8 cellular contexts compared by ENCODE assay signal in the genomic region with DNA sequence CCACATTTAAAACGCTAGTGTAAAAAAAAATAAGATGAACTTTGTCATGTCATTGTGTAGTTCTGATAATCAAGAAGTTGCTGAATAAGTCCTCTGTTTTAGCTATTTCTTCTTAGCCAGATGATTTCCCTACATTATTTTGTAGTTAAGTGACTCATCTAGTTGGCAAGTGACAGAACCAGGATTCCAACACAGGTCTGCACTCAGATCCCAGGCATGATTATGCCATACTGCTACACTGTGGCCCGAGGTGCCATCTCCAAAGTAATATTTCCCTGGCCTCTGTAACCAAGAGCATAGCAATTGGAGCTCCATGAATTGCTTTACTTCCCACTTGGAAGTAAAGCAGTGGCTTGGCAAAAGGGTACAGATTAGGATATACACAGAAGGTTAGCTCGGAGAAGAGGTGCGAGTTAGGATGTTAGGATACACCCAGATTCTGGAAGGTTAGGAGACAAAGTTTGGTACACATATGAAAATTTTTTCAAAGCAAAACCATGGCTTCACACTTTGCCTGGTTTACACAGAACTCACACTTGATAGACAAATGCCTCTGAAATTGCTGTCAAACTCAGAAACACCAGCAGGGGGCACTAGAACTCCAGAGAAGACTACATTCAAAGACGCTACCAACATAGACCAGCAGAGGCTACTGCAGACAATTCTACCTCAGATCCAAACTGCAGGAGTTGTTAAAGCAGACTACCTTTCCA. TPM values are rescaled to one million over a fixed set of nuclear protein-coding genes. Genes with fewer than 3 reads are reported as not detected.
A peak's percentile ranks its signal among the peaks of the same experiment; 100 is the strongest.
DNase-seq lines count a peak whose midpoint lies in the region; ATAC-seq and TF ChIP-seq lines count a peak whose summit lies in the region.

No MANE protein-coding gene starts in this region.

- H3K36me3 ChIP-seq in OCI-LY3 (replicated peaks; ENCODE audit: low read depth, low read length) (no peaks in the 10 kb centered on the region), esophagus squamous epithelium (peaks cover 0 to 24% (median 0%) of the 10 kb centered on the region in 3 donors), thyroid gland (no peaks in the 10 kb centered on the region)

- H3K79me2 ChIP-seq in OCI-LY3 (ENCODE audit: low read length), result no peaks in the 10 kb centered on the region

- BruUV-seq in Calu3 (replicated peaks; lab: Mats Ljungman, UMichigan), result no TSS peak

- peaks cover 11% of the 10 kb centered on the region for H3K4me1 ChIP-seq in OCI-LY3 (ENCODE audit: low read length)
- H3K4me1 ChIP-seq in esophagus squamous epithelium, result peaks cover 0 to 8% (median 0%) of the 10 kb centered on the region in 3 donors
- no peaks in the 10 kb centered on the region for H3K4me1 ChIP-seq in thyroid gland

- CTCF ChIA-PET in Calu3 (lab: Charles Lee), result interaction anchor here (1.2 to 1.6 kb wide), 2 partner anchors 14 to 83 kb away, joined by 4 to 12 read pairs; no protein-coding TSS in a partner anchor

- H3K4me2 ChIP-seq in OCI-LY3 (ENCODE audit: low read length), result no peak overlapping the region

- ATAC-seq in GM21390 (IDR thresholded peaks at IDR 0.05; ENCODE audit: unreplicated experiment), result peak; percentile 64

- H3K9me3 ChIP-seq in OCI-LY3 (ENCODE audit: insufficient read depth, low read length), result no peaks in the 10 kb centered on the region
- no peaks in the 10 kb centered on the region for H3K9me3 ChIP-seq in esophagus squamous epithelium
- H3K9me3 ChIP-seq in thyroid gland, result no peaks in the 10 kb centered on the region

- no peak overlapping the region for H2AFZ ChIP-seq in OCI-LY3 (ENCODE audit: low read depth, low read length)

- H3K27ac ChIP-seq in OCI-LY3 (ENCODE audit: low read length) (no peak overlapping the region), esophagus squamous epithelium (no peak overlapping the region), thyroid gland (no peak overlapping the region)

- peaks cover 11% of the 10 kb centered on the region for H3K36me3 Mint-ChIP-seq in Calu3 (ENCODE audit: insufficient read depth, unreplicated experiment)
- H3K36me3 Mint-ChIP-seq in nephron (ENCODE audit: low read depth), result no peaks in the 10 kb centered on the region

- H3K9me3 Mint-ChIP-seq in Calu3 (ENCODE audit: low read depth, unreplicated experiment), result no peaks in the 10 kb centered on the region
- no peaks in the 10 kb centered on the region for H3K9me3 Mint-ChIP-seq in nephron

- TF ChIP-seq POLR2A in esophagus squamous epithelium (IDR thresholded peaks at IDR 0.05), result no peak
- TF ChIP-seq POLR2A in thyroid gland (IDR thresholded peaks at IDR 0.05), result no peak

- no peaks in the 10 kb centered on the region for H4K20me1 ChIP-seq in OCI-LY3 (ENCODE audit: insufficient read depth, low read length)

- TF ChIP-seq CTCF in Calu3 (IDR thresholded peaks at IDR 0.05; ENCODE audit: unreplicated experiment) (peak; percentile 76), OCI-LY3 (IDR thresholded peaks at IDR 0.05; ENCODE audit: low read depth, low read length) (peak; percentile 96), esophagus squamous epithelium (IDR thresholded peaks at IDR 0.05) (peak; percentile 79 to 91 (median 88)), nephron (IDR thresholded peaks at IDR 0.05; ENCODE audit: unreplicated experiment in 3 of 3) (peak; percentile 76 to 85 (median 78)), thyroid gland (IDR thresholded peaks at IDR 0.05) (peak; percentile 46 to 99 (median 89))

- H3K27me3 Mint-ChIP-seq in Calu3 (ENCODE audit: unreplicated experiment), result no peaks in the 10 kb centered on the region
- H3K27me3 Mint-ChIP-seq in nephron (ENCODE audit: low read depth), result no peaks in the 10 kb centered on the region

- peaks cover 9% of the 10 kb centered on the region; the same call in 1 of the 2 replicates for H3K27me3 ChIP-seq in OCI-LY3 (ENCODE audit: low read depth, low read length)
- H3K27me3 ChIP-seq in esophagus squamous epithelium, result no peaks in the 10 kb centered on the region
- no peaks in the 10 kb centered on the region for H3K27me3 ChIP-seq in thyroid gland

- intact Hi-C loops in Calu3 (cut with micrococcal nuclease; ENCODE audit: unreplicated experiment), result loop anchor here (1.0 to 10.0 kb wide), 2 partner anchors 83 to 171 kb away; no protein-coding TSS in a partner anchor
- intact Hi-C loops in esophagus squamous epithelium (cut with DNase I), result loop anchor here (5.0 kb wide), 1 partner anchor 82 kb away; no protein-coding TSS in a partner anchor
- intact Hi-C loops in thyroid gland (cut with DNase I), result loop anchor here (5.0 kb wide), 1 partner anchor 82 kb away; no protein-coding TSS in a partner anchor

- H3K4me1 Mint-ChIP-seq in Calu3 (ENCODE audit: low read depth, unreplicated experiment), result no peaks in the 10 kb centered on the region
- H3K4me1 Mint-ChIP-seq in nephron, result no peaks in the 10 kb centered on the region

- peak; percentile 73 for DNase-seq in Calu3
- peak; percentile 40 for DNase-seq in HuH-7.5 (ENCODE audit: low spot score)
- DNase-seq in activated T-cell treated with anti-CD3 and anti-CD28 coated beads for 1 hour (ENCODE audit: low read depth), result peak; percentile 39
- DNase-seq in esophagus squamous epithelium (lab: John Stamatoyannopoulos, UW), result no peak
- DNase-seq in thyroid gland, result peak; percentile 59 to 68

- H3K27ac Mint-ChIP-seq in Calu3 (ENCODE audit: unreplicated experiment), result no peak overlapping the region
- no peak overlapping the region for H3K27ac Mint-ChIP-seq in nephron

- no peak overlapping the region for H3K4me3 ChIP-seq in OCI-LY3 (ENCODE audit: low read length)
- H3K4me3 ChIP-seq in esophagus squamous epithelium, result no peak overlapping the region
- H3K4me3 ChIP-seq in thyroid gland (replicated peaks in 1 of 3), result no peak overlapping the region

- no peak overlapping the region for H3K9ac ChIP-seq in OCI-LY3 (ENCODE audit: low read length)

- no peak overlapping the region for H3K4me3 Mint-ChIP-seq in Calu3 (ENCODE audit: low read depth, unreplicated experiment)
- H3K4me3 Mint-ChIP-seq in nephron, result no peak overlapping the region

- 16 to 25% methylated on average over 5 of the region's 5 CpGs for WGBS in esophagus squamous epithelium, 2 donors
- WGBS in thyroid gland, 2 donors, result 36 to 46% methylated on average over 5 of the region's 5 CpGs

RNA-seq across cellular contexts. Expression of gene SRPX2, which starts 41.4 kb away (rescaled TPM):
- 31.5 and 45.4 TPM in 2 replicates for total RNA-seq in Calu3 (2022)
- 10 to 100 TPM; 22.6 to 38.4 (median 25.6) TPM for total RNA-seq in esophagus squamous epithelium
- total RNA-seq in thyroid gland, result 10 to 100 TPM in 3 of 4 donors, 1 to 10 TPM in 1; 6.1 to 24.1 (median 12.5) TPM

RNA-seq across cellular contexts. Expression of gene SYTL4, which starts 46.5 kb away (rescaled TPM):
- 16.0 and 17.3 TPM in 2 replicates for total RNA-seq in Calu3 (2022)
- 10 to 100 TPM in 1 of 4 donors, 1 to 10 TPM in 3; 5.4 to 14.9 (median 6.9) TPM for total RNA-seq in esophagus squamous epithelium
- total RNA-seq in thyroid gland, result 10 to 100 TPM; 13.1 to 28.2 (median 23.2) TPM

RNA-seq across cellular contexts. Expression of gene TSPAN6, which starts 48.8 kb away (rescaled TPM):
- total RNA-seq in Calu3 (2022) (69.1 and 70.6 TPM in 2 replicates), esophagus squamous epithelium (10 to 100 TPM; 27.1 to 72.1 (median 37.7) TPM), thyroid gland (10 to 100 TPM; 33.5 to 45.9 (median 35.2) TPM)
